1 cellular context compared by ENCODE assay signal in genomic region chrX:39492495-39493162, GRCh38.
TF ChIP-seq lines count a peak whose summit lies in the region.

No MANE protein-coding gene starts in this region.

TF ChIP-seq in liver, 16 proteins besides CTCF, POLR2A, EP300 and RAD21 (continued from another document):
- no peak for TF ChIP-seq GABPA (IDR thresholded peaks at IDR 0.05 in 1 of 2, conservative IDR thresholded peaks at IDR 0.05 in 1 of 2)
- no peak for TF ChIP-seq ZBTB33 (IDR thresholded peaks at IDR 0.05)
- TF ChIP-seq YY1 (IDR thresholded peaks at IDR 0.05): peak; percentile 44
- peak; percentile 74 to 82 for TF ChIP-seq RXRA (IDR thresholded peaks at IDR 0.05)
- no peak for TF ChIP-seq FOXA2 (IDR thresholded peaks at IDR 0.05)
- peak; percentile 92 to 95 for TF ChIP-seq HNF4A (conservative IDR thresholded peaks at IDR 0.05)
- TF ChIP-seq ATF3 (IDR thresholded peaks at IDR 0.05): no peak
- TF ChIP-seq JUND (IDR thresholded peaks at IDR 0.05): peak; percentile 59 to 65
